In genomic region chr2:109513749-109514588, GRCh38 we compare ENCODE assay signal across 10 cellular contexts.
DNase-seq lines count a peak whose midpoint lies in the region; ATAC-seq, FAIRE-seq and TF ChIP-seq lines count a peak whose summit lies in the region.
"Had no signal": no experiment of that assay in that cellular context is flagged by ENCODE, and none has a peak within 500 bp of the region (broad histone marks: within the 10 kb centered on the region; RNA-seq: fewer than 3 reads in every experiment).

No MANE protein-coding gene starts in this region.

- no peaks in the 10 kb centered on the region for H3K79me2 ChIP-seq in astrocyte (ENCODE audit: insufficient read depth, low read length)

- H3K36me3 ChIP-seq in astrocyte (ENCODE audit: insufficient read depth, low read length), result no peaks in the 10 kb centered on the region
- no peaks in the 10 kb centered on the region for H3K36me3 ChIP-seq in CD4-positive, alpha-beta memory T cell (ENCODE audit: insufficient read depth, low read length)
- H3K36me3 ChIP-seq: cardiac muscle cell had no signal

- peak overlapping the region; percentile 8 for H3K27ac ChIP-seq in astrocyte (ENCODE audit: low read depth, low read length)
- no peak overlapping the region for H3K27ac ChIP-seq in CD4-positive, alpha-beta memory T cell (ENCODE audit: low read depth, low read length)
- H3K27ac ChIP-seq: cardiac muscle cell had no signal

- H3K27me3 ChIP-seq in astrocyte (ENCODE audit: insufficient read depth, low read length), result no peaks in the 10 kb centered on the region
- H3K27me3 ChIP-seq in CD4-positive, alpha-beta memory T cell (ENCODE audit: insufficient read depth, low read length), result no peaks in the 10 kb centered on the region
- H3K27me3 ChIP-seq: cardiac muscle cell had no signal

- H3K9me3 Mint-ChIP-seq in astrocyte (ENCODE audit: unreplicated experiment), result no peaks in the 10 kb centered on the region
- peaks cover 0 to 1% (median 0%) of the 10 kb centered on the region in 8 donors for H3K9me3 Mint-ChIP-seq in CD4-positive, alpha-beta memory T cell
- H3K9me3 Mint-ChIP-seq: stimulated activated naive B cell treated with anti-CD40 and anti-IgM and Interleukin-4, amounts not matched to agents 10 μg/mL and 1 μg/mL and 100 μg/mL, for 72 hours had no signal

- H3K9me3 ChIP-seq in astrocyte (ENCODE audit: insufficient read depth, low read depth, low read length), result no peaks in the 10 kb centered on the region
- H3K9me3 ChIP-seq in CD4-positive, alpha-beta memory T cell (ENCODE audit: control insufficient read depth in 1 of 2, low read length in 2 of 2), result no peaks in the 10 kb centered on the region

- POLR2A ChIA-PET in CD4-positive, alpha-beta memory T cell (lab: Charles Lee; ENCODE audit: partially characterized antibody), result no interaction called here

- peak overlapping the region; percentile 47 for H3K9ac ChIP-seq in astrocyte (ENCODE audit: low read length)

- FAIRE-seq in astrocyte (lab: Jason Lieb, UNC), result no peak

- CTCF ChIA-PET in CD4-positive, alpha-beta memory T cell (lab: Charles Lee; ENCODE audit: partially characterized antibody), result interaction anchor here (0.6 to 1.3 kb wide), 3 partner anchors 262 to 524 kb away, joined by 3 to 4 read pairs (median 3); no protein-coding TSS in a partner anchor

- H3K36me3 Mint-ChIP-seq in astrocyte (ENCODE audit: low read depth, unreplicated experiment), result no peaks in the 10 kb centered on the region
- no peaks in the 10 kb centered on the region for H3K36me3 Mint-ChIP-seq in CD4-positive, alpha-beta memory T cell
- H3K36me3 Mint-ChIP-seq: stimulated activated naive B cell treated with anti-CD40 and anti-IgM and Interleukin-4, amounts not matched to agents 10 μg/mL and 1 μg/mL and 100 μg/mL, for 72 hours had no signal

- H3K4me1 Mint-ChIP-seq in astrocyte (ENCODE audit: low read depth, unreplicated experiment), result no peaks in the 10 kb centered on the region
- H3K4me1 Mint-ChIP-seq in CD4-positive, alpha-beta memory T cell, result peaks cover 0 to 11% (median 5%) of the 10 kb centered on the region in 4 donors

- H3K4me1 ChIP-seq in astrocyte (ENCODE audit: insufficient read depth, low read length), result peaks cover 10% of the 10 kb centered on the region
- H3K4me1 ChIP-seq in CD4-positive, alpha-beta memory T cell (ENCODE audit: insufficient read depth, low read length), result no peaks in the 10 kb centered on the region

- DNase-seq in AG08395 (ENCODE audit: low spot score) (peak; percentile 96), GM19240 (ENCODE audit: insufficient read length, low spot score) (peak; percentile 23), astrocyte (ENCODE audit: low read depth) (peak; percentile 82), middle frontal gyrus (ENCODE audit: extremely low spot score, low spot score) (peak; percentile 40), NCI-H69 (lab: John Stamatoyannopoulos, UW) (no peak), GDM1 (lab: John Stamatoyannopoulos, UW) (no peak)
- no peak for DNase-seq in CD4-positive, alpha-beta memory T cell
- DNase-seq: stimulated activated naive B cell treated with anti-CD40 and anti-IgM and Interleukin-4, amounts not matched to agents 10 μg/mL and 1 μg/mL and 100 μg/mL, for 72 hours had no signal

- peak overlapping the region; percentile 66 for H3K4me2 ChIP-seq in astrocyte (ENCODE audit: low read length)

- peaks cover 27% of the 10 kb centered on the region for H3K27me3 Mint-ChIP-seq in astrocyte (ENCODE audit: low read depth, unreplicated experiment)
- no peaks in the 10 kb centered on the region for H3K27me3 Mint-ChIP-seq in CD4-positive, alpha-beta memory T cell
- H3K27me3 Mint-ChIP-seq: stimulated activated naive B cell treated with anti-CD40 and anti-IgM and Interleukin-4, amounts not matched to agents 10 μg/mL and 1 μg/mL and 100 μg/mL, for 72 hours had no signal

- peak overlapping the region; percentile 72 for H3K27ac Mint-ChIP-seq in astrocyte (ENCODE audit: unreplicated experiment)
- H3K27ac Mint-ChIP-seq in CD4-positive, alpha-beta memory T cell, result no peak overlapping the region
- H3K27ac Mint-ChIP-seq: stimulated activated naive B cell treated with anti-CD40 and anti-IgM and Interleukin-4, amounts not matched to agents 10 μg/mL and 1 μg/mL and 100 μg/mL, for 72 hours had no signal

- H3K4me3 Mint-ChIP-seq in astrocyte (ENCODE audit: unreplicated experiment), result no peak overlapping the region
- no peak overlapping the region for H3K4me3 Mint-ChIP-seq in CD4-positive, alpha-beta memory T cell
- H3K4me3 Mint-ChIP-seq: stimulated activated naive B cell treated with anti-CD40 and anti-IgM and Interleukin-4, amounts not matched to agents 10 μg/mL and 1 μg/mL and 100 μg/mL, for 72 hours had no signal

- no peaks in the 10 kb centered on the region for H4K20me1 ChIP-seq in astrocyte (ENCODE audit: insufficient read depth, low read length)

- intact Hi-C loops in CD4-positive, alpha-beta memory T cell (cut with micrococcal nuclease), result loop anchor here (5.0 kb wide), 1 partner anchor 202 kb away; no protein-coding TSS in a partner anchor

- H2AFZ ChIP-seq in astrocyte (ENCODE audit: low read depth, low read length), result peak overlapping the region; percentile 55

- TF ChIP-seq CTCF in astrocyte (IDR thresholded peaks at IDR 0.05; ENCODE audit: insufficient read depth, low read depth, low read length), result no peak

- H3K4me3 ChIP-seq in astrocyte (ENCODE audit: insufficient read depth, low read depth, low read length), result no peak overlapping the region
- no peak overlapping the region for H3K4me3 ChIP-seq in CD4-positive, alpha-beta memory T cell (ENCODE audit: low read length in 2 of 2)
- H3K4me3 ChIP-seq: cardiac muscle cell had no signal

- peak; percentile 51 for ATAC-seq in HG03159 (IDR thresholded peaks at IDR 0.05; ENCODE audit: unreplicated experiment)

Comparison
In these comparisons a context has a peak if more than half of its experiments do, and no peak if none do; other contexts are left out.
1. DNase-seq: peak in AG08395 (single experiment), GM19240 (single experiment), astrocyte (single experiment) and middle frontal gyrus (single experiment); none in CD4-positive, alpha-beta memory T cell (0 of 5), NCI-H69 (single experiment) and GDM1 (single experiment).